Comparison of ENCODE assay signal across 16 cellular contexts in genomic region chr7:66418537-66418936, GRCh38.
DNase-seq lines count a peak whose midpoint lies in the region; ATAC-seq and TF ChIP-seq lines count a peak whose summit lies in the region.
"Had no signal": no experiment of that assay in that cellular context is flagged by ENCODE, and none has a peak within 500 bp of the region (broad histone marks: within the 10 kb centered on the region; RNA-seq: fewer than 3 reads in every experiment).

No MANE protein-coding gene starts in this region.

- peak; percentile 69 for ATAC-seq in left lung
- ATAC-seq: A549, Right ventricle myocardium inferior, T-cell had no signal

- H3K27me3 ChIP-seq in left lung (no peaks in the 10 kb centered on the region), GM23248 (replicated peaks; ENCODE audit: insufficient read depth) (no peaks in the 10 kb centered on the region)

- H3K9me3 ChIP-seq in left lung: no peaks in the 10 kb centered on the region
- H3K9me3 ChIP-seq in GM23248 (ENCODE audit: low read depth): no peaks in the 10 kb centered on the region
- H3K9me3 ChIP-seq: A549 had no signal

- 0 out of 2 replicates have a peak, but pooled peaks cover 4% of the 10 kb centered on the region for H3F3A ChIP-seq in GM23248 (ENCODE audit: insufficient read depth)

- H3K36me3 ChIP-seq in left lung (no peaks in the 10 kb centered on the region), GM23248 (ENCODE audit: low read depth) (no peaks in the 10 kb centered on the region)

- H3K79me2 ChIP-seq in GM23248 (ENCODE audit: insufficient read depth): no peaks in the 10 kb centered on the region

- H3K27ac ChIP-seq in left lung: no peak overlapping the region
- no peak overlapping the region for H3K27ac ChIP-seq in GM23248
- H3K27ac ChIP-seq: A549, SK-N-MC had no signal

- TF ChIP-seq CTCF in left lung (IDR thresholded peaks at IDR 0.05): no peak

- H4K20me1 ChIP-seq in GM23248 (ENCODE audit: insufficient read depth): no peaks in the 10 kb centered on the region

- intact Hi-C loops in left lung (cut with DNase I): no loop called here

- H3K9me2 ChIP-seq in GM23248 (ENCODE audit: insufficient read depth): no peaks in the 10 kb centered on the region

- H3K4me2 ChIP-seq in GM23248 (ENCODE audit: unreplicated experiment): no peak overlapping the region
- H3K4me2 ChIP-seq: A549 had no signal

- H3K4me1 ChIP-seq in left lung: peaks cover 0 to 10% of the 10 kb centered on the region in 2 donors
- peaks cover 6% of the 10 kb centered on the region; the same call in 1 of the 2 replicates for H3K4me1 ChIP-seq in GM23248 (ENCODE audit: insufficient read depth)

- H3K9ac ChIP-seq in GM23248: no peak overlapping the region

- no peak overlapping the region for H2AFZ ChIP-seq in GM23248

- in situ Hi-C loops in GM23248 (cut with MboI): no loop called here

- DNase-seq in SIG-M5 treated with dmso at 0.1 percent for 504 hours (lab: John Stamatoyannopoulos, UW; ENCODE audit: unreplicated experiment) (peak; percentile 4), SIG-M5 (lab: John Stamatoyannopoulos, UW) (no peak), SKM-1 (lab: John Stamatoyannopoulos, UW; ENCODE audit: unreplicated experiment) (peak; percentile 6), left lung (no peak), SW 1271 (lab: John Stamatoyannopoulos, UW) (no peak), COLO668 (lab: John Stamatoyannopoulos, UW; ENCODE audit: unreplicated experiment) (no peak), GM23248 (no peak)
- DNase-seq: DMS79, H7, KBM-7, NCI-H187, NCI-H82, T-cell had no signal

- WGBS in GM23248 (ENCODE audit: low coverage in 1 of 2, low lambda C conversion rate in 2 of 2, missing lambda C conversion rate in 2 of 2), 2 experiments: 98 to 100% methylated on average over 3 of the region's 3 CpGs

- H3K4me3 ChIP-seq in left lung (no peak overlapping the region), GM23248 (no peak overlapping the region)
- H3K4me3 ChIP-seq: A549, SK-N-MC had no signal

Comparison
In these comparisons a context has a peak if more than half of its experiments do, and no peak if none do; other contexts are left out.
1. DNase-seq: peak in SIG-M5 treated with dmso at 0.1 percent for 504 hours (single experiment) and SKM-1 (single experiment); none in SIG-M5 (single experiment), left lung (0 of 2), SW 1271 (0 of 2), COLO668 (single experiment) and GM23248 (single experiment).